In genomic region chr3:49199244-49199899, GRCh38 we compare ENCODE assay signal across 9 cellular contexts. TPM values are rescaled to one million over a fixed set of nuclear protein-coding genes. Genes with fewer than 3 reads are reported as not detected.
DNase-seq lines count a peak whose midpoint lies in the region; ATAC-seq and TF ChIP-seq lines count a peak whose summit lies in the region.
"Had no signal": no experiment of that assay in that cellular context is flagged by ENCODE, and none has a peak within 500 bp of the region (broad histone marks: within the 10 kb centered on the region; RNA-seq: fewer than 3 reads in every experiment).

No MANE protein-coding gene starts in this region.

- in situ Hi-C loops in G401 (cut with HindIII; ENCODE audit: low sequenced_read_pairs) (no loop called here), astrocyte of the spinal cord (cut with HindIII; ENCODE audit: low sequenced_read_pairs) (no loop called here)

- H3K9me3 ChIP-seq in right atrium auricular region: no peaks in the 10 kb centered on the region

- H3K4me1 ChIP-seq in right atrium auricular region: peaks cover 0 to 12% of the 10 kb centered on the region in 2 donors

- peak overlapping the region; percentile 78 to 88 for H3K27ac ChIP-seq in right atrium auricular region

- ATAC-seq in GM21786 (IDR thresholded peaks at IDR 0.05; ENCODE audit: unreplicated experiment) (no peak), HG02938 (IDR thresholded peaks at IDR 0.05; ENCODE audit: unreplicated experiment) (no peak)

- peak overlapping the region; percentile 40 for H3K4me3 ChIP-seq in astrocyte of the spinal cord (ENCODE audit: low read depth, low read length)
- H3K4me3 ChIP-seq in right atrium auricular region: peak overlapping the region; percentile 47 to 63
- H3K4me3 ChIP-seq in retinal pigment epithelial cell (ENCODE audit: low read length): peak overlapping the region; percentile 38

- TF ChIP-seq CTCF in astrocyte of the spinal cord (IDR thresholded peaks at IDR 0.05; ENCODE audit: low read depth, low read length): no peak
- TF ChIP-seq CTCF in right atrium auricular region (IDR thresholded peaks at IDR 0.05): no peak
- TF ChIP-seq CTCF in retinal pigment epithelial cell (conservative IDR thresholded peaks at IDR 0.05; ENCODE audit: low read depth, low read length): no peak

- H3K27me3 ChIP-seq in right atrium auricular region: no peaks in the 10 kb centered on the region

- H3K36me3 ChIP-seq in right atrium auricular region: no peaks in the 10 kb centered on the region

- DNase-seq in G401 (ENCODE audit: low spot score) (peak; percentile 35), astrocyte of the spinal cord (ENCODE audit: low read depth, low spot score) (peak; percentile 84), right atrium auricular region (ENCODE audit: low spot score) (peak; percentile 96), retinal pigment epithelial cell (ENCODE audit: low read depth) (peak; percentile 48), 8988T (no peak), hippocampal formation (lab: John Stamatoyannopoulos, UW) (no peak)
- DNase-seq: naive B cell had no signal

RNA-seq across cellular contexts. Expression of gene KLHDC8B, which starts 28.0 kb away (rescaled TPM):
- total RNA-seq in G401 (2014; rRNA removed; shearing (Covaris generic)): 20.0 and 30.9 TPM in 2 replicates
- 10 to 100 TPM; 51.2 to 80.9 TPM for total RNA-seq in right atrium auricular region

RNA-seq across cellular contexts. Expression of gene CCDC71, which starts 33.2 kb away (rescaled TPM):
- total RNA-seq in G401 (2014; rRNA removed; shearing (Covaris generic)): 60.1 and 69.5 TPM in 2 replicates
- total RNA-seq in right atrium auricular region: 10 to 100 TPM; 16.7 to 25.2 TPM

Comparison
In these comparisons a context has a peak if more than half of its experiments do, and no peak if none do; other contexts are left out.
1. DNase-seq: peak in G401 (single experiment), astrocyte of the spinal cord (single experiment), right atrium auricular region (single experiment) and retinal pigment epithelial cell (single experiment); none in 8988T (single experiment) and hippocampal formation (0 of 2).
2. Peak in every context shown above with its lines, with median percentiles within 50 percentile points of each other: H3K4me3 ChIP-seq.